In the genomic region with DNA sequence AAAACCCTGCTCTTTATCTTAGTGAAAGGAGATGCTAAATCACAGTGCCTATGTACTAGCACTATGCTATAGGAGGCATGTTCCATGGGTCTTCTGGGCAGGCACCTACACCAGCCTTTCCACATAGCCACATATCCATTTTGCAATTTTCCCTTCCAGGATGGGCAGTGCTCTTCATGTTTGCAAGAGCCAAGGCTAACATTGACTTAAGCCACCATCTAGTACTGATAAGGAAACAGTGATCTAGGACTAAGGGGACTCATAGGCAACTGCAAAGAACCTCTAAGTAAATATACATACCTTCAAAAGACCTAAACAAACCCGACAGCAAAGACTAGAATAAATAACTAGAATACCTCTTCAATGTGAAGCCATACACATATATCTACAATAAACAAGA, we compare ENCODE assay signal across 27 cellular contexts.
"Had no signal": no experiment of that assay in that cellular context is flagged by ENCODE, and none has a peak within 500 bp of the region (broad histone marks: within the 10 kb centered on the region; RNA-seq: fewer than 3 reads in every experiment).

No MANE protein-coding gene starts in this region.

- H3K4me1 ChIP-seq: ascending aorta had no signal

- H3K4me3 ChIP-seq: ascending aorta, cardiac muscle cell had no signal

- DNase-seq: activated B cell treated with CpG ODN at 0.5 μM for 24 hours; activated CD4-positive, alpha-beta memory T cell treated with anti-CD3 and anti-CD28 coated beads, Interleukin-2, amount 10 ng/mL, durations not matched to agents 7 days and 5 days; activated CD4-positive, alpha-beta T cell treated with anti-CD3 and anti-CD28 coated beads for 4 hours; activated CD4-positive, alpha-beta T cell treated with anti-CD3 and anti-CD28 coated beads, Interleukin-2, amount 10 ng/mL, durations not matched to agents 7 days and 5 days; activated CD4-positive, alpha-beta T cell treated with anti-CD3 and anti-CD28 coated beads, Interleukin-2, amount 50 U/mL, for 48 hours; activated CD4-positive, CD25-positive, alpha-beta regulatory T cell treated with anti-CD3 and anti-CD28 coated beads, Interleukin-2, amount 50 U/mL, for 72 hours; activated CD8-positive, alpha-beta memory T cell treated with anti-CD3 and anti-CD28 coated beads for 24 hours; activated CD8-positive, alpha-beta memory T cell treated with anti-CD3 and anti-CD28 coated beads, Interleukin-2, amount 10 ng/mL, durations not matched to agents 7 days and 5 days; activated CD8-positive, alpha-beta memory T cell treated with anti-CD3 and anti-CD28 coated beads, Interleukin-2, amount 50 U/mL, for 48 hours; activated CD8-positive, alpha-beta T cell treated with anti-CD3 and anti-CD28 coated beads, Interleukin-2, amount 10 ng/mL, durations not matched to agents 7 days and 5 days; activated effector memory CD4-positive, alpha-beta T cell treated with Interleukin-2 at 50 U/mL for 16 hours; activated gamma-delta T cell; activated naive CD4-positive, alpha-beta T cell treated with anti-CD3 and anti-CD28 coated beads, Interleukin-2, amount 10 ng/mL, durations not matched to agents 7 days and 5 days; activated naive CD4-positive, alpha-beta T cell treated with Interleukin-2 at 50 U/mL for 16 hours; activated naive CD8-positive, alpha-beta T cell treated with anti-CD3 and anti-CD28 coated beads, Interleukin-2, amount 10 ng/mL, durations not matched to agents 7 days and 5 days; activated naive CD8-positive, alpha-beta T cell treated with anti-CD3 and anti-CD28 coated beads, Interleukin-2, amount 50 U/mL, for 24 hours; activated T-cell treated with anti-CD3 and anti-CD28 coated beads, Interleukin-2, amount 50 U/mL, for 24 hours; activated T-cell treated with anti-CD3 and anti-CD28 coated beads, Interleukin-2, amount 50 U/mL, for 48 hours; amygdala; anterior cingulate cortex; caudate nucleus; cerebellar nuclear complex; T-helper 1 cell; T-helper 2 cell; T-helper 9 cell had no signal

- ATAC-seq: activated CD8-positive, alpha-beta memory T cell treated with anti-CD3 and anti-CD28 coated beads, Interleukin-2, amount 10 ng/mL, durations not matched to agents 7 days and 5 days; activated CD8-positive, alpha-beta T cell treated with anti-CD3 and anti-CD28 coated beads, Interleukin-2, amount 10 ng/mL, durations not matched to agents 7 days and 5 days; activated naive CD8-positive, alpha-beta T cell treated with anti-CD3 and anti-CD28 coated beads, Interleukin-2, amount 50 U/mL, for 24 hours had no signal

- H3K36me3 ChIP-seq: ascending aorta, cardiac muscle cell had no signal
